Comparison of ENCODE assay signal across 1 cellular context in genomic region chr16:59597269-59597668, GRCh38.
TF ChIP-seq lines count a peak whose summit lies in the region.

No MANE protein-coding gene starts in this region.

TF ChIP-seq in IMR-90, 13 proteins besides CTCF, POLR2A, EP300 and RAD21:
- no peak for TF ChIP-seq ELK1 (IDR thresholded peaks at IDR 0.05; ENCODE audit: borderline replicate concordance, low read depth, low read length)
- no peak for TF ChIP-seq RFX5 (IDR thresholded peaks at IDR 0.05; ENCODE audit: low read depth, low read length)
- TF ChIP-seq RCOR1 (IDR thresholded peaks at IDR 0.05; ENCODE audit: insufficient replicate concordance, low read length): no peak
- no peak for TF ChIP-seq USF2 (IDR thresholded peaks at IDR 0.05; ENCODE audit: low read depth, low read length)
- TF ChIP-seq MXI1 (IDR thresholded peaks at IDR 0.05; ENCODE audit: borderline replicate concordance, low read depth, low read length): no peak
- no peak for TF ChIP-seq CHD1 (IDR thresholded peaks at IDR 0.05; ENCODE audit: low read depth, low read length)
- TF ChIP-seq MAFK (IDR thresholded peaks at IDR 0.05; ENCODE audit: low read depth, low read length): no peak
- TF ChIP-seq BHLHE40 (IDR thresholded peaks at IDR 0.05; ENCODE audit: low read depth, low read length): no peak
- no peak for TF ChIP-seq NFE2L2 (IDR thresholded peaks at IDR 0.05; ENCODE audit: low read depth, low read length)
- TF ChIP-seq FOS (IDR thresholded peaks at IDR 0.05; ENCODE audit: low read depth, low read length): no peak
- no peak for TF ChIP-seq MAZ (IDR thresholded peaks at IDR 0.05; ENCODE audit: borderline replicate concordance, low read depth, low read length)
- no peak for TF ChIP-seq CEBPB (IDR thresholded peaks at IDR 0.05; ENCODE audit: low read depth, low read length)
- TF ChIP-seq SMC3 (IDR thresholded peaks at IDR 0.05; ENCODE audit: low read depth, low read length): no peak
